In genomic region chr3:194104041-194104751, GRCh38 we compare ENCODE assay signal across 11 cellular contexts. TPM values are rescaled to one million over a fixed set of nuclear protein-coding genes. Genes with fewer than 3 reads are reported as not detected.
DNase-seq lines count a peak whose midpoint lies in the region; ATAC-seq and TF ChIP-seq lines count a peak whose summit lies in the region.
"Had no signal": no experiment of that assay in that cellular context is flagged by ENCODE, and none has a peak within 500 bp of the region (broad histone marks: within the 10 kb centered on the region; RNA-seq: fewer than 3 reads in every experiment).

No MANE protein-coding gene starts in this region.

- H3K4me3 ChIP-seq in HL-60 (replicated peaks; ENCODE audit: insufficient read depth, low read length): no peak overlapping the region
- H3K4me3 ChIP-seq: skin epidermis had no signal

- no peak overlapping the region for H3K4me3 Mint-ChIP-seq in activated naive CD4-positive, alpha-beta T cell treated with anti-CD3 and anti-CD28 coated beads for 36 hours

- intact Hi-C loops in activated naive CD4-positive, alpha-beta T cell treated with anti-CD3 and anti-CD28 coated beads for 36 hours (cut with micrococcal nuclease): no loop called here

- H3K27me3 ChIP-seq in HL-60 (ENCODE audit: insufficient read depth, poor library complexity, severe bottlenecking): no peaks in the 10 kb centered on the region

- H3K4me1 Mint-ChIP-seq in activated naive CD4-positive, alpha-beta T cell treated with anti-CD3 and anti-CD28 coated beads for 36 hours (ENCODE audit: low read depth): peaks cover 13% of the 10 kb centered on the region

- CTCF ChIA-PET in activated naive CD4-positive, alpha-beta T cell treated with anti-CD3 and anti-CD28 coated beads for 36 hours (lab: Charles Lee): no interaction called here

- TF ChIP-seq CTCF in 22Rv1 (IDR thresholded peaks at IDR 0.05) (no peak), HL-60 (IDR thresholded peaks at IDR 0.05; ENCODE audit: insufficient read depth, low read length) (no peak)

- H3K36me3 Mint-ChIP-seq in activated naive CD4-positive, alpha-beta T cell treated with anti-CD3 and anti-CD28 coated beads for 36 hours (ENCODE audit: low read depth): no peaks in the 10 kb centered on the region

- no peaks in the 10 kb centered on the region for H3K9me3 Mint-ChIP-seq in activated naive CD4-positive, alpha-beta T cell treated with anti-CD3 and anti-CD28 coated beads for 36 hours

- no peak overlapping the region for H3K27ac Mint-ChIP-seq in activated naive CD4-positive, alpha-beta T cell treated with anti-CD3 and anti-CD28 coated beads for 36 hours

- DNase-seq in HL-60 (ENCODE audit: low read depth in 1 of 2, low spot score in 1 of 2) (peak; percentile 47 to 68), SKM-1 treated with dmso at 0.1 percent for 144 hours (lab: John Stamatoyannopoulos, UW; ENCODE audit: unreplicated experiment) (peak; percentile 24), HCEC 1CT (no peak)
- DNase-seq in activated naive CD4-positive, alpha-beta T cell treated with anti-CD3 and anti-CD28 coated beads for 36 hours: no peak
- DNase-seq: stimulated activated naive CD4-positive, alpha-beta T cell treated with Interleukin-2 at 50 U/mL for 16 hours had no signal

- peak overlapping the region; percentile 96 for H3K27ac ChIP-seq in 22Rv1
- no peak overlapping the region for H3K27ac ChIP-seq in HL-60 (replicated peaks)
- H3K27ac ChIP-seq: C4-2B, skin epidermis had no signal

- peaks cover under 1% of the 10 kb centered on the region for H3K27me3 Mint-ChIP-seq in activated naive CD4-positive, alpha-beta T cell treated with anti-CD3 and anti-CD28 coated beads for 36 hours (ENCODE audit: low read depth)

- ATAC-seq in GM18511 (IDR thresholded peaks at IDR 0.05; ENCODE audit: unreplicated experiment) (peak; percentile 27), GM21381 (IDR thresholded peaks at IDR 0.05; ENCODE audit: unreplicated experiment) (no peak), GM18909 (IDR thresholded peaks at IDR 0.05; ENCODE audit: poor library complexity, unreplicated experiment) (no peak)

RNA-seq across cellular contexts. Expression of gene HES1, which starts 31.8 kb away (rescaled TPM):
- 1 to 10 TPM; 2.3 to 2.5 TPM for total RNA-seq in activated naive CD4-positive, alpha-beta T cell treated with anti-CD3 and anti-CD28 coated beads for 36 hours

Comparison
In these comparisons a context has a peak if more than half of its experiments do, and no peak if none do; other contexts are left out.
1. DNase-seq: peak in HL-60 (2 of 2) and SKM-1 treated with dmso at 0.1 percent for 144 hours (single experiment); none in activated naive CD4-positive, alpha-beta T cell treated with anti-CD3 and anti-CD28 coated beads for 36 hours (single experiment) and HCEC 1CT (single experiment).